ENCODE assay signal across 9 cellular contexts in the genomic region with DNA sequence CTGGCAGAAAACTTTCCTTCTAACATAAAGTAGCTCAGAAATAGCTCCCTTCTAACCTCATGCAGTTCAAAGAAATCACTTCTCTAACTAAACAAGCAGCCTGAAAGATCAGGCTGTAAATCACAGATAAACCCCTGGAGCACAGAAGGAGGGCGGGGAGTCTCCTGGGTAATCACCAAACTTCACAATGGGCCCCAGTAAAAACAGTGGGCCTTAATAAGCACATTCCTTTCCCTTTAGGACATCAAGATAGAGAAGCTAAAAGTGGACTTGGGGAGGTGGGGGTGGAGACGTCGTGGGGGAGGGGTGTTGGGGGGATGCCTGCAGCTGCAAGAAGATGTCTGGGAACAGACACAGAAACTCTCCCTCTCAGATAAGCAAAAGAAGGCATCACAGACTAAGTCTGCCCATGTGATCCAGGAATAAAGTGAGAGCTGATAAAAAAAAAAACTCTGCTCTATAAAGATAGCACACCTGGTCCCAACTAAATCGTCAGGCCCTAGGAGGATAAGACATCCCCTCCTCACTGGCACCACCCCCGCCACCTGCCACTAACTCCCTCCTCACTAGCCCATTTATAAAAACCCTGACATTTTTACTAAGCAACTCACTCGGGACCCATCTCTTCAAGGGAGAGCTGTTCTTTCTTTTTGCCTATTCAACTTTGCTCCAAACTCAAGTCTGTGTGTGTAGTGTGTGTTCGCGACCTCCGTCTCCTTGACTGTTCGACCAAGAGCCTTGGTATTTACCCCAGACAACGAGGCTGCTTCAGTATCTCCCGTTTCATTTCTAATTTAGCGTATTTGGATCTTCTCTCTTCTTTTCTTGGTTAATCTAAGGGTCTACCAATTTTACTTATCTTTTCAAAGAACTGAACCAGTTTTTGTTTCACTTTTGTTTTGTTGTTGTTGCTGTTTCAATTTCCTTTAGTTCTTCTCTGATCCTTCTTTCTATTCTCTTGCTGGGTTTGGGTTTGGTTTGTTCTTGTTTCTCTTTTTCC. TPM values are rescaled to one million over a fixed set of nuclear protein-coding genes. Genes with fewer than 3 reads are reported as not detected.
A peak's percentile ranks its signal among the peaks of the same experiment; 100 is the strongest.
DNase-seq lines count a peak whose midpoint lies in the region; ATAC-seq and TF ChIP-seq lines count a peak whose summit lies in the region.
"Had no signal": no experiment of that assay in that cellular context is flagged by ENCODE, and none has a peak within 500 bp of the region (broad histone marks: within the 10 kb centered on the region; RNA-seq: fewer than 3 reads in every experiment).

No MANE protein-coding gene starts in this region.

- no peak for TF ChIP-seq POLR2A in ovary (IDR thresholded peaks at IDR 0.05)

- POLR2A ChIA-PET in activated CD4-positive, alpha-beta T cell treated with anti-CD3 and anti-CD28 coated beads, Interleukin-2, amount 10 ng/mL, durations not matched to agents 7 days and 5 days (lab: Charles Lee): no interaction called here

- H3K4me1 Mint-ChIP-seq in activated CD4-positive, alpha-beta T cell treated with anti-CD3 and anti-CD28 coated beads, Interleukin-2, amount 10 ng/mL, durations not matched to agents 7 days and 5 days: peaks cover 41% of the 10 kb centered on the region

- no peak for TF ChIP-seq EP300 in ovary (IDR thresholded peaks at IDR 0.05)

- peak overlapping the region; percentile 49 to 52 for H3K27ac ChIP-seq in ovary

- peak; percentile 92 for DNase-seq in EL
- peak; percentile 26 for DNase-seq in activated CD4-positive, alpha-beta T cell treated with anti-CD3 and anti-CD28 coated beads, Interleukin-2, amount 10 ng/mL, durations not matched to agents 7 days and 5 days
- peak; percentile 60 to 79 for DNase-seq in foreskin fibroblast
- peak in 4 of 5 donors; percentile 23 to 66 (median 40) for DNase-seq in ovary
- no peak for DNase-seq in NCI-H2196 treated with DMSO at 0.1 percent for 48 hours (lab: John Stamatoyannopoulos, UW; ENCODE audit: unreplicated experiment)
- DNase-seq in NCI-H1092 (lab: John Stamatoyannopoulos, UW): no peak
- no peak for DNase-seq in DMS79 (lab: John Stamatoyannopoulos, UW)

- no peaks in the 10 kb centered on the region for H3K36me3 ChIP-seq in ovary

- no peaks in the 10 kb centered on the region for H3K9me3 ChIP-seq in ovary

- H3K4me1 ChIP-seq in ovary (ENCODE audit: insufficient read depth): no peaks in the 10 kb centered on the region

- intact Hi-C loops in ovary (cut with DNase I): no loop called here

- no peak overlapping the region for H3K4me3 Mint-ChIP-seq in activated CD4-positive, alpha-beta T cell treated with anti-CD3 and anti-CD28 coated beads, Interleukin-2, amount 10 ng/mL, durations not matched to agents 7 days and 5 days

- TF ChIP-seq CTCF in foreskin fibroblast (IDR thresholded peaks at IDR 0.05; ENCODE audit: low read depth, low read length) (no peak), ovary (IDR thresholded peaks at IDR 0.05) (no peak)

- no peaks in the 10 kb centered on the region for H3K27me3 ChIP-seq in ovary

- no peak overlapping the region for H3K27ac Mint-ChIP-seq in activated CD4-positive, alpha-beta T cell treated with anti-CD3 and anti-CD28 coated beads, Interleukin-2, amount 10 ng/mL, durations not matched to agents 7 days and 5 days

- peak overlapping the region; percentile 53 to 55 for H3K4me3 ChIP-seq in foreskin fibroblast (ENCODE audit: low read depth in 1 of 2, low read length in 2 of 2)
- peak overlapping the region; percentile 31 for H3K4me3 ChIP-seq in ovary

- no peaks in the 10 kb centered on the region for H3K27me3 Mint-ChIP-seq in activated CD4-positive, alpha-beta T cell treated with anti-CD3 and anti-CD28 coated beads, Interleukin-2, amount 10 ng/mL, durations not matched to agents 7 days and 5 days

- H3K9me3 Mint-ChIP-seq in activated CD4-positive, alpha-beta T cell treated with anti-CD3 and anti-CD28 coated beads, Interleukin-2, amount 10 ng/mL, durations not matched to agents 7 days and 5 days: peaks cover 12% of the 10 kb centered on the region
- H3K9me3 Mint-ChIP-seq: T-helper 1 cell treated with Interleukin-12 subunit alpha and Interleukin-12 subunit beta and Interleukin-4 antibody, amounts not matched to agents 30 μg/mL and 1 μg/mL, for 36 hours had no signal

- H3K36me3 Mint-ChIP-seq in activated CD4-positive, alpha-beta T cell treated with anti-CD3 and anti-CD28 coated beads, Interleukin-2, amount 10 ng/mL, durations not matched to agents 7 days and 5 days (ENCODE audit: low read depth): peaks cover 28% of the 10 kb centered on the region

- peak; percentile 53 for ATAC-seq in HG02981 (IDR thresholded peaks at IDR 0.05; ENCODE audit: unreplicated experiment)

- WGBS in ovary, 3 donors: 6 to 12% (median 12%) methylated on average over 13 of the region's 13 CpGs

- CTCF ChIA-PET in activated CD4-positive, alpha-beta T cell treated with anti-CD3 and anti-CD28 coated beads, Interleukin-2, amount 10 ng/mL, durations not matched to agents 7 days and 5 days (lab: Charles Lee): interaction anchor here (0.6 to 2.1 kb wide), 6 partner anchors 9 to 144 kb away, joined by 3 to 5 read pairs (median 3); a partner anchor contains a TSS

RNA-seq across cellular contexts. Expression of a gene that starts 31.7 kb away (rescaled TPM):
- total RNA-seq in activated CD4-positive, alpha-beta T cell treated with anti-CD3 and anti-CD28 coated beads, Interleukin-2, amount 10 ng/mL, durations not matched to agents 7 days and 5 days: 10 to 100 TPM; 12.5 to 18.5 TPM
- total RNA-seq in ovary: 1 to 10 TPM in 5 of 7 donors, under 1 TPM in 2; 0.23 to 6.2 (median 2.9) TPM
- 1 to 10 TPM; 2.2 to 4.6 TPM for polyA plus RNA-seq in ovary

Comparison
In these comparisons a context has a peak if more than half of its experiments do, and no peak if none do; other contexts are left out.
1. DNase-seq: peak in EL (single experiment), activated CD4-positive, alpha-beta T cell treated with anti-CD3 and anti-CD28 coated beads, Interleukin-2, amount 10 ng/mL, durations not matched to agents 7 days and 5 days (single experiment), foreskin fibroblast (2 of 2) and ovary (4 of 5); none in NCI-H2196 treated with DMSO at 0.1 percent for 48 hours (single experiment), NCI-H1092 (single experiment) and DMS79 (single experiment).